ENCODE assay signal across 1 cellular context in genomic region chr1:156803086-156803851, GRCh38.
TF ChIP-seq lines count a peak whose summit lies in the region.

No MANE protein-coding gene starts in this region.

TF ChIP-seq in GM23338, 12 proteins besides CTCF, POLR2A, EP300 and RAD21:
- TF ChIP-seq ETS1 (IDR thresholded peaks at IDR 0.05) (no peak), ZNF114 (CRISPR knock-in tag; IDR thresholded peaks at IDR 0.05) (no peak), ZNF331 (CRISPR knock-in tag; IDR thresholded peaks at IDR 0.05; ENCODE audit: low read depth) (no peak), REST (IDR thresholded peaks at IDR 0.05; ENCODE audit: unreplicated experiment) (no peak), CREB1 (CRISPR knock-in tag; IDR thresholded peaks at IDR 0.05; ENCODE audit: low read depth) (no peak), STAT1 (IDR thresholded peaks at IDR 0.05; ENCODE audit: unreplicated experiment) (no peak), EZH2phosphoT487 (IDR thresholded peaks at IDR 0.05; ENCODE audit: unreplicated experiment) (no peak), EZH2 (IDR thresholded peaks at IDR 0.05; ENCODE audit: low read depth, unreplicated experiment) (no peak), ZNF462 (CRISPR knock-in tag; IDR thresholded peaks at IDR 0.05) (no peak), NANOG (IDR thresholded peaks at IDR 0.05; ENCODE audit: borderline replicate concordance) (no peak), JUNB (IDR thresholded peaks at IDR 0.05; ENCODE audit: unreplicated experiment) (no peak), POLR2AphosphoS5 (IDR thresholded peaks at IDR 0.05; ENCODE audit: low read depth) (no peak)
